18 cellular contexts compared by ENCODE assay signal in the genomic region with DNA sequence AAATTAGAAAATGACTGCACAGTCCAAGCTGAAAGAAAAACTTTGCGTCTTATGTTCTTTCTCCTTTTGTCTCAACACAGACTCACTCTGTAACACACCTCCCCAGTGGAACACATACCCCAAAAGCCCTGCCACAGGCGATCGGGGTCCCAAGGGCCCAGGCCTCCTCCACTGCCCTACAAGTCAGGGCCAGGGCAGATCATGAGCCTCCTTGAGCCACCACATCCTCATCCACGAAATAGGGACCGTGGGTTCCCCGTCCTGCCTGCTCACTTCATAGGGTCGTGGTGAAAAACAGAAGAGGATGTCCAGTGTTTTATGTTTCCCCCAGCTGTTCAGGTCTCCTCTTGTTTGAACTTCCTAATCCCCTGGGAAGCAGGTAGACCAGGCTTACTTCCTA.
DNase-seq lines count a peak whose midpoint lies in the region; ATAC-seq and TF ChIP-seq lines count a peak whose summit lies in the region.
"Had no signal": no experiment of that assay in that cellular context is flagged by ENCODE, and none has a peak within 500 bp of the region (broad histone marks: within the 10 kb centered on the region; RNA-seq: fewer than 3 reads in every experiment).

No MANE protein-coding gene starts in this region.

- H3K4me1 Mint-ChIP-seq in activated CD8-positive, alpha-beta T cell treated with anti-CD3 and anti-CD28 coated beads for 36 hours (ENCODE audit: low read depth): peaks cover 62% of the 10 kb centered on the region
- peaks cover 59% of the 10 kb centered on the region for H3K4me1 Mint-ChIP-seq in activated CD8-positive, alpha-beta T cell treated with anti-CD3 and anti-CD28 coated beads, Interleukin-2, amount 10 ng/mL, durations not matched to agents 7 days and 5 days (ENCODE audit: low read depth)
- H3K4me1 Mint-ChIP-seq in activated naive CD8-positive, alpha-beta T cell treated with anti-CD3 and anti-CD28 coated beads, Interleukin-2, amount 50 U/mL, for 24 hours: peaks cover 79% of the 10 kb centered on the region
- H3K4me1 Mint-ChIP-seq in activated naive CD8-positive, alpha-beta T cell treated with anti-CD3 and anti-CD28 coated beads for 36 hours: peaks cover 62% of the 10 kb centered on the region

- ATAC-seq in activated CD8-positive, alpha-beta T cell treated with anti-CD3 and anti-CD28 coated beads for 36 hours: no peak
- ATAC-seq in activated CD8-positive, alpha-beta T cell treated with anti-CD3 and anti-CD28 coated beads, Interleukin-2, amount 10 ng/mL, durations not matched to agents 7 days and 5 days: no peak
- ATAC-seq in activated naive CD8-positive, alpha-beta T cell treated with anti-CD3 and anti-CD28 coated beads, Interleukin-2, amount 50 U/mL, for 24 hours: no peak

- H3K27ac Mint-ChIP-seq in activated CD8-positive, alpha-beta T cell treated with anti-CD3 and anti-CD28 coated beads for 36 hours: peak overlapping the region; percentile 3
- H3K27ac Mint-ChIP-seq in activated CD8-positive, alpha-beta T cell treated with anti-CD3 and anti-CD28 coated beads, Interleukin-2, amount 10 ng/mL, durations not matched to agents 7 days and 5 days: no peak overlapping the region
- peak overlapping the region; percentile 38 for H3K27ac Mint-ChIP-seq in activated naive CD8-positive, alpha-beta T cell treated with anti-CD3 and anti-CD28 coated beads, Interleukin-2, amount 50 U/mL, for 24 hours
- H3K27ac Mint-ChIP-seq in activated naive CD8-positive, alpha-beta T cell treated with anti-CD3 and anti-CD28 coated beads for 36 hours: no peak overlapping the region
- H3K27ac Mint-ChIP-seq: CD4-positive, alpha-beta T cell; H9 had no signal

- H3K4me3 Mint-ChIP-seq in activated CD8-positive, alpha-beta T cell treated with anti-CD3 and anti-CD28 coated beads for 36 hours: no peak overlapping the region
- no peak overlapping the region for H3K4me3 Mint-ChIP-seq in activated CD8-positive, alpha-beta T cell treated with anti-CD3 and anti-CD28 coated beads, Interleukin-2, amount 10 ng/mL, durations not matched to agents 7 days and 5 days
- no peak overlapping the region for H3K4me3 Mint-ChIP-seq in activated naive CD8-positive, alpha-beta T cell treated with anti-CD3 and anti-CD28 coated beads, Interleukin-2, amount 50 U/mL, for 24 hours
- H3K4me3 Mint-ChIP-seq in activated naive CD8-positive, alpha-beta T cell treated with anti-CD3 and anti-CD28 coated beads for 36 hours: no peak overlapping the region
- H3K4me3 Mint-ChIP-seq: CD4-positive, alpha-beta T cell; H9 had no signal

- H3K9me3 Mint-ChIP-seq in activated CD8-positive, alpha-beta T cell treated with anti-CD3 and anti-CD28 coated beads for 36 hours: no peaks in the 10 kb centered on the region
- no peaks in the 10 kb centered on the region for H3K9me3 Mint-ChIP-seq in activated CD8-positive, alpha-beta T cell treated with anti-CD3 and anti-CD28 coated beads, Interleukin-2, amount 10 ng/mL, durations not matched to agents 7 days and 5 days (ENCODE audit: insufficient read depth)
- no peaks in the 10 kb centered on the region for H3K9me3 Mint-ChIP-seq in activated naive CD8-positive, alpha-beta T cell treated with anti-CD3 and anti-CD28 coated beads, Interleukin-2, amount 50 U/mL, for 24 hours
- peaks cover 7% of the 10 kb centered on the region for H3K9me3 Mint-ChIP-seq in activated naive CD8-positive, alpha-beta T cell treated with anti-CD3 and anti-CD28 coated beads for 36 hours
- H3K9me3 Mint-ChIP-seq: CD4-positive, alpha-beta T cell; H9 had no signal

- DNase-seq in activated CD8-positive, alpha-beta T cell treated with anti-CD3 and anti-CD28 coated beads for 36 hours: no peak
- no peak for DNase-seq in activated CD8-positive, alpha-beta T cell treated with anti-CD3 and anti-CD28 coated beads, Interleukin-2, amount 10 ng/mL, durations not matched to agents 7 days and 5 days
- no peak for DNase-seq in activated naive CD8-positive, alpha-beta T cell treated with anti-CD3 and anti-CD28 coated beads, Interleukin-2, amount 50 U/mL, for 24 hours
- no peak for DNase-seq in activated naive CD8-positive, alpha-beta T cell treated with anti-CD3 and anti-CD28 coated beads for 36 hours
- DNase-seq in mesenteric fat pad (ENCODE audit: low spot score) (peak; percentile 85), GM13976 (ENCODE audit: low spot score) (no peak), NCI-H2196 treated with DMSO at 0.1 percent for 48 hours (lab: John Stamatoyannopoulos, UW; ENCODE audit: unreplicated experiment) (no peak), GM19238 (ENCODE audit: insufficient read length, low spot score) (no peak)
- DNase-seq: BE2C; Caco-2; CD4-positive, alpha-beta T cell; H9; KG1; NCI-H1105 treated with DMSO at 0.1 percent for 48 hours; NCI-H1694; NCI-H2081 treated with DMSO at 0.1 percent for 48 hours; NCI-H748 treated with DMSO at 0.1 percent for 48 hours; NK-92 treated with Interleukin-12 subunit alpha and Interleukin-12 subunit beta, amount 100 ng/mL, for 24 hours had no signal

- in situ Hi-C loops in GM13976 (cut with MboI; ENCODE audit: low sequenced_read_pairs, unreplicated experiment): no loop called here

- no peaks in the 10 kb centered on the region for H3K36me3 Mint-ChIP-seq in activated CD8-positive, alpha-beta T cell treated with anti-CD3 and anti-CD28 coated beads for 36 hours (ENCODE audit: low read depth)
- no peaks in the 10 kb centered on the region for H3K36me3 Mint-ChIP-seq in activated CD8-positive, alpha-beta T cell treated with anti-CD3 and anti-CD28 coated beads, Interleukin-2, amount 10 ng/mL, durations not matched to agents 7 days and 5 days (ENCODE audit: low read depth)
- H3K36me3 Mint-ChIP-seq in activated naive CD8-positive, alpha-beta T cell treated with anti-CD3 and anti-CD28 coated beads, Interleukin-2, amount 50 U/mL, for 24 hours (ENCODE audit: low read depth): no peaks in the 10 kb centered on the region
- peaks cover 1% of the 10 kb centered on the region for H3K36me3 Mint-ChIP-seq in activated naive CD8-positive, alpha-beta T cell treated with anti-CD3 and anti-CD28 coated beads for 36 hours

- CTCF ChIA-PET in activated CD8-positive, alpha-beta T cell treated with anti-CD3 and anti-CD28 coated beads for 36 hours (lab: Charles Lee): interaction anchor here (0.7 to 1.0 kb wide), 2 partner anchors 25 to 84 kb away, joined by 3 read pairs; no protein-coding TSS in a partner anchor
- CTCF ChIA-PET in activated CD8-positive, alpha-beta T cell treated with anti-CD3 and anti-CD28 coated beads, Interleukin-2, amount 10 ng/mL, durations not matched to agents 7 days and 5 days (lab: Charles Lee): interaction anchor here (0.6 to 8.5 kb wide), 3 partner anchors 38 to 84 kb away, joined by 4 to 41 read pairs (median 5); no protein-coding TSS in a partner anchor

- H3K27me3 Mint-ChIP-seq in activated CD8-positive, alpha-beta T cell treated with anti-CD3 and anti-CD28 coated beads for 36 hours: no peaks in the 10 kb centered on the region
- H3K27me3 Mint-ChIP-seq in activated CD8-positive, alpha-beta T cell treated with anti-CD3 and anti-CD28 coated beads, Interleukin-2, amount 10 ng/mL, durations not matched to agents 7 days and 5 days (ENCODE audit: low read depth): peaks cover 2% of the 10 kb centered on the region
- H3K27me3 Mint-ChIP-seq in activated naive CD8-positive, alpha-beta T cell treated with anti-CD3 and anti-CD28 coated beads, Interleukin-2, amount 50 U/mL, for 24 hours: peaks cover 1% of the 10 kb centered on the region
- H3K27me3 Mint-ChIP-seq in activated naive CD8-positive, alpha-beta T cell treated with anti-CD3 and anti-CD28 coated beads for 36 hours: no peaks in the 10 kb centered on the region
- H3K27me3 Mint-ChIP-seq: CD4-positive, alpha-beta T cell had no signal

- POLR2A ChIA-PET in activated CD8-positive, alpha-beta T cell treated with anti-CD3 and anti-CD28 coated beads for 36 hours (lab: Charles Lee): interaction anchor here (2.2 kb wide), 1 partner anchor 11 kb away, joined by 6 read pairs; no protein-coding TSS in a partner anchor
- POLR2A ChIA-PET in activated CD8-positive, alpha-beta T cell treated with anti-CD3 and anti-CD28 coated beads, Interleukin-2, amount 10 ng/mL, durations not matched to agents 7 days and 5 days (lab: Charles Lee): no interaction called here

- TF ChIP-seq CTCF in activated CD8-positive, alpha-beta T cell treated with anti-CD3 and anti-CD28 coated beads for 36 hours (IDR thresholded peaks at IDR 0.05): no peak
- no peak for TF ChIP-seq CTCF in GM13976 (IDR thresholded peaks at IDR 0.05; ENCODE audit: borderline replicate concordance, control extremely low read depth, extremely low read depth, insufficient read depth, missing control alignments)

- intact Hi-C loops in activated CD8-positive, alpha-beta T cell treated with anti-CD3 and anti-CD28 coated beads for 36 hours (cut with micrococcal nuclease): no loop called here

Comparison
In these comparisons a context has a peak if more than half of its experiments do, and no peak if none do; other contexts are left out.
1. H3K27ac Mint-ChIP-seq: peak in activated CD8-positive, alpha-beta T cell treated with anti-CD3 and anti-CD28 coated beads for 36 hours (single experiment) and activated naive CD8-positive, alpha-beta T cell treated with anti-CD3 and anti-CD28 coated beads, Interleukin-2, amount 50 U/mL, for 24 hours (single experiment); none in activated CD8-positive, alpha-beta T cell treated with anti-CD3 and anti-CD28 coated beads, Interleukin-2, amount 10 ng/mL, durations not matched to agents 7 days and 5 days (single experiment) and activated naive CD8-positive, alpha-beta T cell treated with anti-CD3 and anti-CD28 coated beads for 36 hours (single experiment).